In the genomic region with DNA sequence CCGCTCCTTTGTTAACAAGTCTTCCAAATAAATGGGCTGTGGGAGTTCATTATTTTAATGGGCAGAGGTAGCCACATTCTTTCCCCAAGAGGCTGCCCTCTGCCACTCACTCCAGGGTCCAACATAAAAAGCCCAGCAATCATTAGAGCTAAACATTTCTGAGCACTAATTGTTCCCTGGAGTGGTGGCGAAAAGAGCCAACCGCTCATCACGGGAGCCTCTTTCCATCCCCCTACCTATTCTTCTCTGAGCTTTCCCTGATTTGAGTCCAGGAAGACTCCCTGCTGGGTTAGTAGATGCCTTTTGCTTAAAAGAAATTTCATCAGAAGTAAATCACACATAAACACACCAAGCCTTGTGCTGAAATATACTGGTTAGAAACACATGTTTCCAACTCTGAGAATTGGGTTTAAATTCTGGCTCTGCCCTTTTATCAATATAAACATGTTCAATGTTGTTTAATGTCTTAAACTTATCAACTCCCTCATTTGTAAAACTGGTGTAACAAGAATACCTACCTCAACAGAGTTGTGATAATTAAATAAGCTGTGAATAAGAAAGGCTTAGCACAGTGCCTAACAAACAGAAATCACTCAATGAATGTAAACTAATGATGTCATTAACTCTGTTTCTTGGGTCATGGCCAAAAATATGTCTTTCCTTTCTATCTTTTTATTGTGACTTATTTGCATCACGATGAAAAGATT, we compare ENCODE assay signal across 1 cellular context.
TF ChIP-seq lines count a peak whose summit lies in the region.

A gene with protein sequence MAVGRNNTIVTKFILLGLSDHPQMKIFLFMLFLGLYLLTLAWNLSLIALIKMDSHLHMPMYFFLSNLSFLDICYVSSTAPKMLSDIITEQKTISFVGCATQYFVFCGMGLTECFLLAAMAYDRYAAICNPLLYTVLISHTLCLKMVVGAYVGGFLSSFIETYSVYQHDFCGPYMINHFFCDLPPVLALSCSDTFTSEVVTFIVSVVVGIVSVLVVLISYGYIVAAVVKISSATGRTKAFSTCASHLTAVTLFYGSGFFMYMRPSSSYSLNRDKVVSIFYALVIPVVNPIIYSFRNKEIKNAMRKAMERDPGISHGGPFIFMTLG (minus strand): TSS at position 53 of the 707 bp plus-strand sequence. CDS start 3,460 bp downstream, outside the sequence.

TF ChIP-seq in SK-N-SH treated with all-trans-retinoic acid at 6 μM for 48 hours, 23 proteins besides CTCF, POLR2A, EP300 and RAD21 (continued from another document):
- TF ChIP-seq OSR1 (CRISPR knock-in tag; IDR thresholded peaks at IDR 0.05) = no peak
- TF ChIP-seq, protein P1, sequence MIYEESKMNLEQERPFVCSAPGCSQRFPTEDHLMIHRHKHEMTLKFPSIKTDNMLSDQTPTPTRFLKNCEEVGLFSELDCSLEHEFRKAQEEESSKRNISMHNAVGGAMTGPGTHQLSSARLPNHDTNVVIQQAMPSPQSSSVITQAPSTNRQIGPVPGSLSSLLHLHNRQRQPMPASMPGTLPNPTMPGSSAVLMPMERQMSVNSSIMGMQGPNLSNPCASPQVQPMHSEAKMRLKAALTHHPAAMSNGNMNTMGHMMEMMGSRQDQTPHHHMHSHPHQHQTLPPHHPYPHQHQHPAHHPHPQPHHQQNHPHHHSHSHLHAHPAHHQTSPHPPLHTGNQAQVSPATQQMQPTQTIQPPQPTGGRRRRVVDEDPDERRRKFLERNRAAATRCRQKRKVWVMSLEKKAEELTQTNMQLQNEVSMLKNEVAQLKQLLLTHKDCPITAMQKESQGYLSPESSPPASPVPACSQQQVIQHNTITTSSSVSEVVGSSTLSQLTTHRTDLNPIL (CRISPR knock-in tag; IDR thresholded peaks at IDR 0.05; ENCODE audit: low read depth) = no peak
